1 cellular context compared by ENCODE assay signal in genomic region chr12:78916845-78917480, GRCh38.
TF ChIP-seq lines count a peak whose summit lies in the region.

No MANE protein-coding gene starts in this region.

TF ChIP-seq in GM23338, 12 proteins besides CTCF, POLR2A, EP300 and RAD21 (continued from another document):
- no peak for TF ChIP-seq REST (IDR thresholded peaks at IDR 0.05; ENCODE audit: unreplicated experiment)
- no peak for TF ChIP-seq ETS1 (IDR thresholded peaks at IDR 0.05)
- no peak for TF ChIP-seq EZH2phosphoT487 (IDR thresholded peaks at IDR 0.05; ENCODE audit: unreplicated experiment)
- no peak for TF ChIP-seq NANOG (IDR thresholded peaks at IDR 0.05; ENCODE audit: borderline replicate concordance)
